2 cellular contexts compared by ENCODE assay signal in the genomic region with DNA sequence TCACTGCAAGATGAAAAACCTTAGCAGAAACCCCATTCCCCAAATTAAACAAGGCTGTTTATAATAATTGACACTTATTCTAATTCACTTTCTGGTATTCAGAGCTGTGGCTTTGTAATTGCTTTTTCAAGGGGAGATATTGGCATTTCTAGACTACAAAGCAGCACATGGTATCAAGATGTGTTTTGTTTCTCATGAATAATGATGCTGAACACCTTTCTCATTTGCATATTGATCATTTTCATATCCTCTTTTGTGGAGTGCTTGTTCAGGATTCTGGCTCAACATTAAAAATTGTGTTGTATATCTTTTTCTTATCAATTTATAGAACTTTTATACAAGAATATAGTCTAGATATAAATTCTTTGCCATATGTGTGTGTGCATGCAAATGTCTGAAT.
TF ChIP-seq lines count a peak whose summit lies in the region.

No MANE protein-coding gene starts in this region.

TF ChIP-seq in SK-N-SH, 30 proteins besides CTCF, POLR2A, EP300 and RAD21 (continued from another document):
- TF ChIP-seq EZH2phosphoT487 (IDR thresholded peaks at IDR 0.05; ENCODE audit: borderline replicate concordance, low read depth) (no peak), POLR2AphosphoS5 (IDR thresholded peaks at IDR 0.05; ENCODE audit: low read depth, low read length) (no peak), ZBTB33 (IDR thresholded peaks at IDR 0.05; ENCODE audit: borderline replicate concordance, low read depth) (no peak), USF2 (IDR thresholded peaks at IDR 0.05; ENCODE audit: borderline replicate concordance, low read depth, low read length) (no peak), FOXJ3 (CRISPR knock-in tag; IDR thresholded peaks at IDR 0.05) (no peak)
TF ChIP-seq in SK-N-SH: peak in this region for 0.

TF ChIP-seq in K562, 482 proteins besides CTCF, POLR2A, EP300 and RAD21 (continued from another document):
- TF ChIP-seq CBX8 (IDR thresholded peaks at IDR 0.05; ENCODE audit: borderline replicate concordance, extremely low read depth, low read depth, low read length, poor library complexity, severe bottlenecking) (no peak), KAT2B (IDR thresholded peaks at IDR 0.05; ENCODE audit: low read depth, low read length) (no peak), ETS2 (tag; IDR thresholded peaks at IDR 0.05; ENCODE audit: borderline replicate concordance, poor library complexity, severe bottlenecking) (no peak), RUNX1 (IDR thresholded peaks at IDR 0.05; ENCODE audit: low read depth) (no peak), BRF1 (IDR thresholded peaks at IDR 0.05; ENCODE audit: borderline replicate concordance, extremely low read depth, insufficient read length) (no peak), ZNF592 (IDR thresholded peaks at IDR 0.05) (no peak)
